Comparison of ENCODE assay signal across 22 cellular contexts in genomic region chr9:24932785-24933184, GRCh38.
DNase-seq lines count a peak whose midpoint lies in the region; ATAC-seq and TF ChIP-seq lines count a peak whose summit lies in the region.
"Had no signal": no experiment of that assay in that cellular context is flagged by ENCODE, and none has a peak within 500 bp of the region (broad histone marks: within the 10 kb centered on the region; RNA-seq: fewer than 3 reads in every experiment).

No MANE protein-coding gene starts in this region.

- H3K36me3 ChIP-seq in endodermal cell (ENCODE audit: control insufficient read depth, insufficient read depth, low read length) = no peaks in the 10 kb centered on the region
- H3K36me3 ChIP-seq: esophagus squamous epithelium, gastroesophageal sphincter, lower lobe of right lung, transverse colon had no signal

- no peak for DNase-seq in endodermal cell
- no peak for DNase-seq in activated CD4-positive, alpha-beta T cell treated with anti-CD3 and anti-CD28 coated beads for 48 hours
- DNase-seq in putamen (ENCODE audit: low spot score) = no peak
- no peak for DNase-seq in stimulated activated CD4-positive, alpha-beta T cell treated with anti-CD3 and anti-CD28 coated beads, Interleukin-1b, Interleukin-23, amount 100 ng/mL, for 48 hours
- DNase-seq: activated naive CD8-positive, alpha-beta T cell treated with anti-CD3 and anti-CD28 coated beads, Interleukin-2, amount 10 ng/mL, durations not matched to agents 7 days and 5 days; COR-L47; DMS79 treated with DMSO at 0.1 percent for 48 hours; effector CD8-positive, alpha-beta T cell; esophagus squamous epithelium; HCEC 1CT; kidney; lower lobe of right lung; NCI-H1092; NCI-H2029 treated with DMSO at 0.1 percent for 48 hours; stimulated activated CD4-positive, alpha-beta T cell treated with anti-CD3 and anti-CD28 coated beads, Interleukin-4, amount 100 ng/mL, for 24 hours; stimulated activated naive CD8-positive, alpha-beta T cell treated with anti-CD3 and anti-CD28 coated beads, Interleukin-15, amount 100 ng/mL, for 72 hours; transverse colon had no signal

- TF ChIP-seq CTCF in endodermal cell (conservative IDR thresholded peaks at IDR 0.05) = no peak

- H3K4me3 ChIP-seq in endodermal cell (ENCODE audit: low read length) = no peak overlapping the region
- H3K4me3 ChIP-seq: esophagus squamous epithelium, gastroesophageal sphincter, lower lobe of right lung, transverse colon had no signal

- no peaks in the 10 kb centered on the region for H3K4me1 ChIP-seq in endodermal cell (ENCODE audit: control insufficient read depth, insufficient read depth, low read length)
- H3K4me1 ChIP-seq: esophagus squamous epithelium, gastroesophageal sphincter, lower lobe of right lung, transverse colon had no signal

- H3K4me3 Mint-ChIP-seq in endodermal cell = no peak overlapping the region
- H3K4me3 Mint-ChIP-seq: activated naive CD8-positive, alpha-beta T cell treated with anti-CD3 and anti-CD28 coated beads, Interleukin-2, amount 10 ng/mL, durations not matched to agents 7 days and 5 days; activated T-helper 1 cell treated with anti-CD3 and anti-CD28 coated beads, Interleukin-12 subunit alpha, Interleukin-12 subunit beta, Interleukin-2, Interleukin-4 antibody, amounts not matched to agents 30 ng/mL and 10 ng/mL and 1 ng/mL, durations not matched to agents 14 hours and 24 hours and 36 hours; stimulated activated naive CD8-positive, alpha-beta T cell treated with anti-CD3 and anti-CD28 coated beads, Interleukin-15, amount 100 ng/mL, for 72 hours had no signal

- no peaks in the 10 kb centered on the region for H3K36me3 Mint-ChIP-seq in endodermal cell (ENCODE audit: low read depth)
- H3K36me3 Mint-ChIP-seq: activated naive CD8-positive, alpha-beta T cell treated with anti-CD3 and anti-CD28 coated beads, Interleukin-2, amount 10 ng/mL, durations not matched to agents 7 days and 5 days had no signal

- no peaks in the 10 kb centered on the region for H3K4me1 Mint-ChIP-seq in endodermal cell
- H3K4me1 Mint-ChIP-seq: activated naive CD8-positive, alpha-beta T cell treated with anti-CD3 and anti-CD28 coated beads, Interleukin-2, amount 10 ng/mL, durations not matched to agents 7 days and 5 days; stimulated activated naive CD8-positive, alpha-beta T cell treated with anti-CD3 and anti-CD28 coated beads, Interleukin-15, amount 100 ng/mL, for 72 hours had no signal

- ATAC-seq in GM19043 (IDR thresholded peaks at IDR 0.05; ENCODE audit: low read depth, unreplicated experiment) (peak; percentile 50), HG02610 (IDR thresholded peaks at IDR 0.05; ENCODE audit: unreplicated experiment) (peak; percentile 67), HG03460 (IDR thresholded peaks at IDR 0.05; ENCODE audit: unreplicated experiment) (peak; percentile 59)
- ATAC-seq: gastroesophageal sphincter; lower lobe of right lung; stimulated activated naive CD8-positive, alpha-beta T cell treated with anti-CD3 and anti-CD28 coated beads, Interleukin-15, amount 100 ng/mL, for 72 hours had no signal

- no peak overlapping the region for H3K9ac ChIP-seq in endodermal cell (ENCODE audit: extremely low read depth, low read length, poor library complexity, severe bottlenecking)

- 100% methylated on average over 1 of the region's 2 CpGs; no CpG with 5 or more reads in 1 of the 2 experiments for WGBS in endodermal cell (ENCODE audit: insufficient coverage in 1 of 2, insufficient read length in 1 of 2), 2 experiments

- H3K27me3 Mint-ChIP-seq in endodermal cell (ENCODE audit: insufficient read depth) = no peaks in the 10 kb centered on the region
- H3K27me3 Mint-ChIP-seq: activated naive CD8-positive, alpha-beta T cell treated with anti-CD3 and anti-CD28 coated beads, Interleukin-2, amount 10 ng/mL, durations not matched to agents 7 days and 5 days; stimulated activated naive CD8-positive, alpha-beta T cell treated with anti-CD3 and anti-CD28 coated beads, Interleukin-15, amount 100 ng/mL, for 72 hours had no signal

- H3K9me3 ChIP-seq in endodermal cell (ENCODE audit: control insufficient read depth, low read length) = no peaks in the 10 kb centered on the region
- H3K9me3 ChIP-seq: esophagus squamous epithelium, gastroesophageal sphincter, lower lobe of right lung, transverse colon had no signal

- H3K9me3 Mint-ChIP-seq in endodermal cell = no peaks in the 10 kb centered on the region

- H3K27ac Mint-ChIP-seq in endodermal cell = no peak overlapping the region
- H3K27ac Mint-ChIP-seq: activated naive CD8-positive, alpha-beta T cell treated with anti-CD3 and anti-CD28 coated beads, Interleukin-2, amount 10 ng/mL, durations not matched to agents 7 days and 5 days; activated T-helper 1 cell treated with anti-CD3 and anti-CD28 coated beads, Interleukin-12 subunit alpha, Interleukin-12 subunit beta, Interleukin-2, Interleukin-4 antibody, amounts not matched to agents 30 ng/mL and 10 ng/mL and 1 ng/mL, durations not matched to agents 14 hours and 24 hours and 36 hours; stimulated activated naive CD8-positive, alpha-beta T cell treated with anti-CD3 and anti-CD28 coated beads, Interleukin-15, amount 100 ng/mL, for 72 hours had no signal

- H3K27me3 ChIP-seq in endodermal cell (ENCODE audit: control insufficient read depth, insufficient read depth, low read length, poor library complexity, severe bottlenecking) = no peaks in the 10 kb centered on the region
- H3K27me3 ChIP-seq: esophagus squamous epithelium, gastroesophageal sphincter, transverse colon had no signal

- H3K27ac ChIP-seq in endodermal cell (ENCODE audit: low read depth, low read length) = no peak overlapping the region
- H3K27ac ChIP-seq: esophagus squamous epithelium, gastroesophageal sphincter, lower lobe of right lung, transverse colon had no signal
